Comparison of ENCODE assay signal across 8 cellular contexts in the genomic region with DNA sequence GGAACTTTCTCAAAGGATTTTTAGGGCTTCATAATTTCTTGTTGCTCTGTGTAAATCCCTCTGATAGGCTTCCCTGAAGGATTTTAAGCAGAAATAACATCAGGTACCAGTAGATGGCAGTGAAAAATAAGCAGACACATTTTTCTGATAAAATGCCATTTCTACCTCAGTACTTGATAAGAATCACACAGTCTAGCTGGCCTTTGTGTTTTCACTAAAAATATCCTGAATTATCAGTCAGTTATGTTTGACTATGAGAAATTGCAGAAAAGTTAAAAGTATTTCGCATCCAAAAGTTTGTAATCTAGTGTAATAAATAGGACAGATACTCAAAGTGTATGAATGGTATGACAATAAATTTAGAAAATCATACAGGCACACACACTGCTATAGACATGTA.
DNase-seq lines count a peak whose midpoint lies in the region; ATAC-seq and TF ChIP-seq lines count a peak whose summit lies in the region.

No MANE protein-coding gene starts in this region.

- TF ChIP-seq RAD21 in Ishikawa (IDR thresholded peaks at IDR 0.05; ENCODE audit: low read depth) = peak; percentile 64

- H3K27me3 Mint-ChIP-seq in T-helper 2 cell treated with Interferon-gamma antibody and Interleukin-4, amounts not matched to agents 5 μg/mL and 100 μg/mL, for 36 hours (ENCODE audit: low read depth) = no peaks in the 10 kb centered on the region

- no peak for ATAC-seq in GM18520 (IDR thresholded peaks at IDR 0.05; ENCODE audit: unreplicated experiment)

- peaks cover 10% of the 10 kb centered on the region for H3K36me3 Mint-ChIP-seq in T-helper 2 cell treated with Interferon-gamma antibody and Interleukin-4, amounts not matched to agents 5 μg/mL and 100 μg/mL, for 36 hours (ENCODE audit: low read depth)

- H3K4me1 Mint-ChIP-seq in T-helper 2 cell treated with Interferon-gamma antibody and Interleukin-4, amounts not matched to agents 5 μg/mL and 100 μg/mL, for 36 hours (ENCODE audit: low read depth) = no peaks in the 10 kb centered on the region

- H3K4me3 ChIP-seq in GM12864 (ENCODE audit: low read depth, low read length) (no peak overlapping the region), WI38 (ENCODE audit: low read depth, low read length) (no peak overlapping the region)

- no peak for TF ChIP-seq EP300 in Ishikawa (IDR thresholded peaks at IDR 0.05; ENCODE audit: borderline replicate concordance)

- peak; percentile 31 for TF ChIP-seq CTCF in GM12864 (IDR thresholded peaks at IDR 0.05; ENCODE audit: low read depth, low read length, missing control alignments)
- peak; percentile 14; the same call in 1 of the 2 replicates for TF ChIP-seq CTCF in WI38 (IDR thresholded peaks at IDR 0.05; ENCODE audit: low read depth, low read length)

- no peaks in the 10 kb centered on the region for H3K9me3 Mint-ChIP-seq in T-helper 2 cell treated with Interferon-gamma antibody and Interleukin-4, amounts not matched to agents 5 μg/mL and 100 μg/mL, for 36 hours

- no peak for DNase-seq in GM12864 (ENCODE audit: low read depth)
- peak; percentile 40 for DNase-seq in kidney tubule cell (ENCODE audit: low spot score)
- DNase-seq in 8988T = no peak
- no peak for DNase-seq in NK-92 (lab: John Stamatoyannopoulos, UW; ENCODE audit: unreplicated experiment)
- DNase-seq in T-helper 2 cell treated with Interferon-gamma antibody and Interleukin-4, amounts not matched to agents 5 μg/mL and 100 μg/mL, for 36 hours (ENCODE audit: low spot score) = no peak

- no peak overlapping the region for H3K27ac Mint-ChIP-seq in T-helper 2 cell treated with Interferon-gamma antibody and Interleukin-4, amounts not matched to agents 5 μg/mL and 100 μg/mL, for 36 hours

- no peak overlapping the region for H3K4me3 Mint-ChIP-seq in T-helper 2 cell treated with Interferon-gamma antibody and Interleukin-4, amounts not matched to agents 5 μg/mL and 100 μg/mL, for 36 hours

TF ChIP-seq in Ishikawa, 13 proteins besides CTCF, POLR2A, EP300 and RAD21:
- no peak for TF ChIP-seq USF1 (IDR thresholded peaks at IDR 0.05)
- no peak for TF ChIP-seq CEBPB (IDR thresholded peaks at IDR 0.05)
- no peak for TF ChIP-seq YY1 (IDR thresholded peaks at IDR 0.05; ENCODE audit: low read depth)
- no peak for TF ChIP-seq REST (IDR thresholded peaks at IDR 0.05; ENCODE audit: low read depth)
- TF ChIP-seq ZBTB7A (IDR thresholded peaks at IDR 0.05; ENCODE audit: low read depth) = no peak
- TF ChIP-seq CREB1 (IDR thresholded peaks at IDR 0.05; ENCODE audit: low read depth) = no peak
